Comparison of ENCODE assay signal across 16 cellular contexts in the genomic region with DNA sequence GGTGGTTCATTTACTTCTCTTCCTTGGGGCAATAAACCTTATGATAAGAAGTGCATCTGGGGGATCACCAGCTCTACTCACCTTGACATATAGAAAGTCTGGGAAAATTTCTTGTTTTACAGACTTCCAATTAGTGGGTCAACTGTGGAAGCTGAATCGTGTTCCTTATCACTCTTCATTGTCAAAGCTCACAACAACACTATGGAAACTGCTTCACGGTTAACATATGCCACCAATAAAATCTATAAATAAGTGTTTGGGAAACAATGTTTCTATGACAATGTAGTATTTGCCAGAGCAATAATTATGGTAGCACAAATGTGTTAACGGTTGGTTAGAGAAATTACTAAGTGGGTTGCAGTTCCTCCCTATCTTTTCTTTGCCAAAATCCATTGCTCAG.
A peak's percentile ranks its signal among the peaks of the same experiment; 100 is the strongest.
DNase-seq lines count a peak whose midpoint lies in the region; ATAC-seq and TF ChIP-seq lines count a peak whose summit lies in the region.
"Had no signal": no experiment of that assay in that cellular context is flagged by ENCODE, and none has a peak within 500 bp of the region (broad histone marks: within the 10 kb centered on the region; RNA-seq: fewer than 3 reads in every experiment).

No MANE protein-coding gene starts in this region.

- H3K27ac ChIP-seq in HUES48 (ENCODE audit: low read depth, low read length) = peak overlapping the region; percentile 16
- H3K27ac ChIP-seq: GM23248 had no signal

- intact Hi-C loops in left colon (cut with DNase I, micrococcal nuclease) = loop anchor here in 1 of 2 donors (10.0 kb wide), 1 partner anchor 155 kb away; no protein-coding TSS in a partner anchor

- peaks cover 10% of the 10 kb centered on the region; the same call in 1 of the 2 replicates for H3K4me1 ChIP-seq in HUES48 (ENCODE audit: control insufficient read depth, insufficient read depth, low read length)

- H3K27ac Mint-ChIP-seq in progenitor cell of endocrine pancreas = peak overlapping the region; percentile 90
- H3K27ac Mint-ChIP-seq: CD4-positive, alpha-beta memory T cell; HFFc6 had no signal

- no peaks in the 10 kb centered on the region for H3K27me3 Mint-ChIP-seq in progenitor cell of endocrine pancreas

- H3K9me3 ChIP-seq in HUES48 (ENCODE audit: control insufficient read depth, insufficient read depth, low read length) = no peaks in the 10 kb centered on the region

- ATAC-seq in left colon (peak; percentile 75), GM21529 (IDR thresholded peaks at IDR 0.05; ENCODE audit: unreplicated experiment) (no peak)

- H3K36me3 Mint-ChIP-seq in progenitor cell of endocrine pancreas (ENCODE audit: insufficient read depth) = no peaks in the 10 kb centered on the region
- H3K36me3 Mint-ChIP-seq: CD4-positive, alpha-beta memory T cell had no signal

- H3K9me3 Mint-ChIP-seq in progenitor cell of endocrine pancreas (ENCODE audit: low read depth) = no peaks in the 10 kb centered on the region
- H3K9me3 Mint-ChIP-seq: HFFc6 had no signal

- peaks cover 8% of the 10 kb centered on the region for H3K4me1 Mint-ChIP-seq in progenitor cell of endocrine pancreas (ENCODE audit: low read depth)
- H3K4me1 Mint-ChIP-seq: CD4-positive, alpha-beta memory T cell had no signal

- no peak overlapping the region for H3K4me3 ChIP-seq in HUES48 (ENCODE audit: low read depth, low read length)
- H3K4me3 ChIP-seq: GM23248 had no signal

- H3K36me3 ChIP-seq in HUES48 (ENCODE audit: control insufficient read depth, insufficient read depth, low read length) = no peaks in the 10 kb centered on the region

- H3K9ac ChIP-seq in HUES48 (ENCODE audit: low read depth, low read length) = no peak overlapping the region
- H3K9ac ChIP-seq: GM23248 had no signal

- TF ChIP-seq CTCF in progenitor cell of endocrine pancreas (IDR thresholded peaks at IDR 0.05; ENCODE audit: unreplicated experiment) = no peak

- H3K4me3 Mint-ChIP-seq in progenitor cell of endocrine pancreas (ENCODE audit: low read depth) = no peak overlapping the region
- H3K4me3 Mint-ChIP-seq: H9, HFFc6 had no signal

- H3K27me3 ChIP-seq in HUES48 (ENCODE audit: control insufficient read depth, insufficient read depth, low read length) = no peaks in the 10 kb centered on the region

- DNase-seq in NCI-H2081 treated with DMSO at 0.1 percent for 48 hours (lab: John Stamatoyannopoulos, UW) (peak; percentile 19), left colon (no peak), progenitor cell of endocrine pancreas (ENCODE audit: low spot score, unreplicated experiment) (no peak), islet precursor cell (no peak), SK-N-DZ (ENCODE audit: low spot score) (no peak)
- DNase-seq: C1 segment of cervical spinal cord; Calu3; CD4-positive, alpha-beta memory T cell; COR-L47; DMS53; DMS79 treated with DMSO at 0.1 percent for 48 hours; GM23248; H9; HFFc6 had no signal
